ENCODE assay signal across 23 cellular contexts in the genomic region with DNA sequence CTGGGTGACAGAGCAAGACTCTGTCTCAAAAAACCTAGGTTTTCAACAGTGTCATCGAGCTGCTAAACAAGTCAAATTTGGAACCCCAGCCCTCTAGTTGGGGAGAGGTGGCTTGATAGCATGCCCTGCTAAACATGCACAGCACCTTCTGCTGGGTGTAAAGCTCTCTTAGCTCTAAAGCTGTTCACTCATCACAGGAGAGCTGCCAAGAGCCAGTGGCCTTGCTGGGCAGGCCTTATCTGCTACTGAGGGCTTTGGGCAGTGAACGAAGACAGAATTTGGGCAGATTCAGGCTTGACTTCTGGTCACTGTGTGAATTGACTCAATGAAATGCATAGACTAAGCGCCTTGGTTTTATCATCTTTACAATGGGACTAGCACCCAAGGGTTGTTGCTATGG.
DNase-seq lines count a peak whose midpoint lies in the region; ATAC-seq and TF ChIP-seq lines count a peak whose summit lies in the region.
"Had no signal": no experiment of that assay in that cellular context is flagged by ENCODE, and none has a peak within 500 bp of the region (broad histone marks: within the 10 kb centered on the region; RNA-seq: fewer than 3 reads in every experiment).

No MANE protein-coding gene starts in this region.

- H3K27ac ChIP-seq in coronary artery = no peak overlapping the region
- H3K27ac ChIP-seq: BLaER1 had no signal

- H3K4me3 Mint-ChIP-seq in osteocyte (ENCODE audit: unreplicated experiment) (no peak overlapping the region), type B pancreatic cell (no peak overlapping the region)
- H3K4me3 Mint-ChIP-seq: CD14-positive monocyte; CD4-positive, alpha-beta memory T cell; CD4-positive, CD25-positive, alpha-beta regulatory T cell; CD8-positive, alpha-beta memory T cell had no signal

- peaks cover 20% of the 10 kb centered on the region for H3K9me3 Mint-ChIP-seq in osteocyte (ENCODE audit: unreplicated experiment)
- H3K9me3 Mint-ChIP-seq in type B pancreatic cell = no peaks in the 10 kb centered on the region

- H3K4me1 Mint-ChIP-seq in osteocyte (ENCODE audit: unreplicated experiment) (no peaks in the 10 kb centered on the region), type B pancreatic cell (ENCODE audit: unreplicated experiment) (peaks cover 5% of the 10 kb centered on the region)
- H3K4me1 Mint-ChIP-seq: CD4-positive, alpha-beta memory T cell; CD4-positive, CD25-positive, alpha-beta regulatory T cell; CD8-positive, alpha-beta memory T cell had no signal

- no peak overlapping the region for H3K4me3 ChIP-seq in coronary artery
- H3K4me3 ChIP-seq: BLaER1, GM12878 had no signal

- ATAC-seq in GM18858 (IDR thresholded peaks at IDR 0.05; ENCODE audit: unreplicated experiment) = no peak
- ATAC-seq: GM12878 had no signal

- H3K27me3 Mint-ChIP-seq in osteocyte (ENCODE audit: unreplicated experiment) = no peaks in the 10 kb centered on the region
- no peaks in the 10 kb centered on the region for H3K27me3 Mint-ChIP-seq in type B pancreatic cell
- H3K27me3 Mint-ChIP-seq: CD4-positive, CD25-positive, alpha-beta regulatory T cell had no signal

- H3K36me3 Mint-ChIP-seq in osteocyte (ENCODE audit: unreplicated experiment) = no peaks in the 10 kb centered on the region
- H3K36me3 Mint-ChIP-seq in type B pancreatic cell = no peaks in the 10 kb centered on the region
- H3K36me3 Mint-ChIP-seq: CD14-positive monocyte; CD4-positive, alpha-beta memory T cell; CD4-positive, CD25-positive, alpha-beta regulatory T cell had no signal

- DNase-seq in coronary artery (ENCODE audit: low spot score) = peak; percentile 21
- peak; percentile 34 for DNase-seq in osteocyte (ENCODE audit: extremely low spot score, unreplicated experiment)
- peak; percentile 15 for DNase-seq in type B pancreatic cell (ENCODE audit: extremely low spot score, unreplicated experiment)
- no peak for DNase-seq in activated T-cell treated with anti-CD3 and anti-CD28 coated beads, Interleukin-2, amount 50 U/mL, for 48 hours
- DNase-seq: 8988T; ACHN; BE2C; C1 segment of cervical spinal cord; CD4-positive, alpha-beta memory T cell; CD4-positive, CD25-positive, alpha-beta regulatory T cell; CD8-positive, alpha-beta memory T cell; COR-L47; DMS 273 treated with DMSO at 0.1 percent for 48 hours; DMS153; DMS53; DMS79; DND-41; EL; GDM1 had no signal

- H3K27ac Mint-ChIP-seq in osteocyte (ENCODE audit: unreplicated experiment) (no peak overlapping the region), type B pancreatic cell (no peak overlapping the region)
- H3K27ac Mint-ChIP-seq: CD4-positive, alpha-beta memory T cell; CD4-positive, CD25-positive, alpha-beta regulatory T cell; CD8-positive, alpha-beta memory T cell had no signal

- no peak for TF ChIP-seq CTCF in coronary artery (IDR thresholded peaks at IDR 0.05)
- TF ChIP-seq CTCF in osteocyte (IDR thresholded peaks at IDR 0.05) = no peak
- TF ChIP-seq CTCF in type B pancreatic cell (conservative IDR thresholded peaks at IDR 0.05) = no peak

Comparison
In these comparisons a context has a peak if more than half of its experiments do, and no peak if none do; other contexts are left out.
1. DNase-seq: peak in coronary artery (single experiment), osteocyte (single experiment) and type B pancreatic cell (single experiment); none in activated T-cell treated with anti-CD3 and anti-CD28 coated beads, Interleukin-2, amount 50 U/mL, for 48 hours (0 of 2).